Comparison of ENCODE assay signal across 21 cellular contexts in genomic region chr3:126572343-126572742, GRCh38. TPM values are rescaled to one million over a fixed set of nuclear protein-coding genes. Genes with fewer than 3 reads are reported as not detected.
A peak's percentile ranks its signal among the peaks of the same experiment; 100 is the strongest.
DNase-seq lines count a peak whose midpoint lies in the region; ATAC-seq, FAIRE-seq and TF ChIP-seq lines count a peak whose summit lies in the region.
"Had no signal": no experiment of that assay in that cellular context is flagged by ENCODE, and none has a peak within 500 bp of the region (broad histone marks: within the 10 kb centered on the region; RNA-seq: fewer than 3 reads in every experiment).

No MANE protein-coding gene starts in this region.

- H3K27me3 Mint-ChIP-seq in activated T-helper 1 cell treated with anti-CD3 and anti-CD28 coated beads, Interleukin-12 subunit alpha, Interleukin-12 subunit beta, Interleukin-2, Interleukin-4 antibody, amounts not matched to agents 30 ng/mL and 10 ng/mL and 1 ng/mL, durations not matched to agents 14 hours and 24 hours and 36 hours (ENCODE audit: insufficient read depth), result peaks cover 6% of the 10 kb centered on the region

- H3K4me1 Mint-ChIP-seq in activated T-helper 1 cell treated with anti-CD3 and anti-CD28 coated beads, Interleukin-12 subunit alpha, Interleukin-12 subunit beta, Interleukin-2, Interleukin-4 antibody, amounts not matched to agents 30 ng/mL and 10 ng/mL and 1 ng/mL, durations not matched to agents 14 hours and 24 hours and 36 hours (ENCODE audit: low read depth), result no peaks in the 10 kb centered on the region
- H3K4me1 Mint-ChIP-seq: CD14-positive monocyte; CD4-positive, alpha-beta memory T cell; IgD-negative memory B cell had no signal

- H3K4ac ChIP-seq in mesendoderm (ENCODE audit: low read depth, low read length), result no peak overlapping the region

- H3K9me3 Mint-ChIP-seq in activated T-helper 1 cell treated with anti-CD3 and anti-CD28 coated beads, Interleukin-12 subunit alpha, Interleukin-12 subunit beta, Interleukin-2, Interleukin-4 antibody, amounts not matched to agents 30 ng/mL and 10 ng/mL and 1 ng/mL, durations not matched to agents 14 hours and 24 hours and 36 hours, result no peaks in the 10 kb centered on the region
- H3K9me3 Mint-ChIP-seq: CD14-positive monocyte, IgD-negative memory B cell had no signal

- no CpG with 5 or more reads among the region's 7 CpGs for WGBS in mesendoderm (ENCODE audit: extremely low coverage, insufficient coverage, low lambda C conversion rate)
- WGBS in psoas muscle, 3 donors, result 32 to 65% (median 36%) methylated on average over 7 of the region's 7 CpGs

- H2BK15ac ChIP-seq in mesendoderm (replicated peaks; ENCODE audit: low read depth), result no peak overlapping the region

- CTCF ChIA-PET in HEK293T (lab: Yijun Ruan, JAX), result interaction anchor here (0.6 kb wide), 1 partner anchor 29 kb away, joined by 3 read pairs; no protein-coding TSS in a partner anchor

- POLR2A ChIA-PET in HEK293T (lab: Yijun Ruan, JAX), result no interaction called here

- no peak overlapping the region for H2AK5ac ChIP-seq in mesendoderm (ENCODE audit: low read length)

- H3K36me3 Mint-ChIP-seq in activated T-helper 1 cell treated with anti-CD3 and anti-CD28 coated beads, Interleukin-12 subunit alpha, Interleukin-12 subunit beta, Interleukin-2, Interleukin-4 antibody, amounts not matched to agents 30 ng/mL and 10 ng/mL and 1 ng/mL, durations not matched to agents 14 hours and 24 hours and 36 hours (ENCODE audit: low read depth), result no peaks in the 10 kb centered on the region
- H3K36me3 Mint-ChIP-seq: CD14-positive monocyte; CD4-positive, alpha-beta memory T cell; IgD-negative memory B cell had no signal

- H3K9me3 ChIP-seq in psoas muscle, result no peaks in the 10 kb centered on the region
- no peaks in the 10 kb centered on the region for H3K9me3 ChIP-seq in kidney (ENCODE audit: control insufficient read depth in 1 of 2, low read length in 2 of 2)
- H3K9me3 ChIP-seq: BLaER1 had no signal

- FAIRE-seq in kidney (lab: Jason Lieb, UNC), result no peak
- FAIRE-seq: A204.1, HepG2 had no signal

- H3K36me3 ChIP-seq in mesendoderm (ENCODE audit: control insufficient read depth, insufficient read depth, low read length), result no peaks in the 10 kb centered on the region
- H3K36me3 ChIP-seq in psoas muscle (ENCODE audit: insufficient read depth in 1 of 2, low read depth in 1 of 2), result no peaks in the 10 kb centered on the region
- H3K36me3 ChIP-seq in kidney (ENCODE audit: control insufficient read depth in 1 of 2, insufficient read depth in 2 of 2, low read length in 2 of 2), result no peaks in the 10 kb centered on the region
- H3K36me3 ChIP-seq: BLaER1 had no signal

- DNase-seq in HEK293T (ENCODE audit: extremely low spot score) (peak; percentile 3), mesendoderm (no peak), psoas muscle (no peak), kidney (no peak), pons (ENCODE audit: low spot score) (no peak)
- no peak for DNase-seq in activated T-helper 1 cell treated with anti-CD3 and anti-CD28 coated beads, Interleukin-12 subunit alpha, Interleukin-12 subunit beta, Interleukin-2, Interleukin-4 antibody, amounts not matched to agents 30 ng/mL and 10 ng/mL and 1 ng/mL, durations not matched to agents 14 hours and 24 hours and 36 hours (ENCODE audit: low spot score)
- DNase-seq: ACHN; CD4-positive, alpha-beta memory T cell; DMS153; DMS79; GDM1; GOT3; H7 had no signal

- H3K27me3 ChIP-seq in mesendoderm (ENCODE audit: insufficient read depth, low read length, poor library complexity) (no peaks in the 10 kb centered on the region), psoas muscle (ENCODE audit: insufficient read depth in 3 of 3, low read length in 2 of 3) (no peaks in the 10 kb centered on the region)
- H3K27me3 ChIP-seq: BLaER1 had no signal

- H3K4me1 ChIP-seq in mesendoderm (ENCODE audit: control insufficient read depth, low read depth, low read length) (no peaks in the 10 kb centered on the region), psoas muscle (peaks cover 3% of the 10 kb centered on the region), kidney (ENCODE audit: control insufficient read depth in 1 of 2, insufficient read depth in 1 of 2, low read depth in 1 of 2, low read length in 2 of 2) (no peaks in the 10 kb centered on the region)

- no peak overlapping the region for H3K4me3 Mint-ChIP-seq in activated T-helper 1 cell treated with anti-CD3 and anti-CD28 coated beads, Interleukin-12 subunit alpha, Interleukin-12 subunit beta, Interleukin-2, Interleukin-4 antibody, amounts not matched to agents 30 ng/mL and 10 ng/mL and 1 ng/mL, durations not matched to agents 14 hours and 24 hours and 36 hours
- H3K4me3 Mint-ChIP-seq: CD14-positive monocyte; CD4-positive, alpha-beta memory T cell; IgD-negative memory B cell had no signal

- no peaks in the 10 kb centered on the region for H3K79me1 ChIP-seq in mesendoderm (ENCODE audit: low read length)

- H2BK5ac ChIP-seq in mesendoderm (ENCODE audit: low read length), result no peak overlapping the region

- H3K27ac ChIP-seq in mesendoderm (ENCODE audit: low read depth, low read length) (no peak overlapping the region), psoas muscle (no peak overlapping the region), kidney (ENCODE audit: low read depth in 2 of 2, low read length in 2 of 2) (no peak overlapping the region)
- H3K27ac ChIP-seq: BLaER1 had no signal

- peak in 3 of 4 donors; percentile 28 to 55 (median 46) for ATAC-seq in psoas muscle
- ATAC-seq in GM19455 (IDR thresholded peaks at IDR 0.05; ENCODE audit: unreplicated experiment), result no peak
- ATAC-seq: HCT116, HepG2 had no signal

- TF ChIP-seq CTCF in psoas muscle (IDR thresholded peaks at IDR 0.05) (no peak), kidney (IDR thresholded peaks at IDR 0.05; ENCODE audit: borderline replicate concordance, extremely low read depth, insufficient read depth) (no peak)

- no peak overlapping the region for H3K27ac Mint-ChIP-seq in activated T-helper 1 cell treated with anti-CD3 and anti-CD28 coated beads, Interleukin-12 subunit alpha, Interleukin-12 subunit beta, Interleukin-2, Interleukin-4 antibody, amounts not matched to agents 30 ng/mL and 10 ng/mL and 1 ng/mL, durations not matched to agents 14 hours and 24 hours and 36 hours
- H3K27ac Mint-ChIP-seq: CD14-positive monocyte; CD4-positive, alpha-beta memory T cell; IgD-negative memory B cell had no signal

- H3K23ac ChIP-seq in mesendoderm (ENCODE audit: low read length), result peak overlapping the region; percentile 18

- no peak overlapping the region for H2BK120ac ChIP-seq in mesendoderm (ENCODE audit: low read depth, low read length)

- intact Hi-C loops in psoas muscle (cut with DNase I) (no loop called here), kidney (cut with DNase I) (no loop called here)
- intact Hi-C loops in activated T-helper 1 cell treated with anti-CD3 and anti-CD28 coated beads, Interleukin-12 subunit alpha, Interleukin-12 subunit beta, Interleukin-2, Interleukin-4 antibody, amounts not matched to agents 30 ng/mL and 10 ng/mL and 1 ng/mL, durations not matched to agents 14 hours and 24 hours and 36 hours (cut with micrococcal nuclease), result no loop called here

- H3K4me2 ChIP-seq in mesendoderm (ENCODE audit: low read length), result no peak overlapping the region
- H3K4me2 ChIP-seq: BLaER1 had no signal

- H3K79me2 ChIP-seq in mesendoderm (ENCODE audit: control insufficient read depth, insufficient read depth, low read length), result no peaks in the 10 kb centered on the region

- no peak overlapping the region for H3K18ac ChIP-seq in mesendoderm (ENCODE audit: low read length)

- H3K56ac ChIP-seq in mesendoderm (ENCODE audit: low read length), result no peak overlapping the region

- H3K4me3 ChIP-seq in mesendoderm (ENCODE audit: low read length) (no peak overlapping the region), psoas muscle (no peak overlapping the region), kidney (ENCODE audit: low read length in 2 of 2) (no peak overlapping the region)
- H3K4me3 ChIP-seq: BLaER1 had no signal

- no peak overlapping the region for H4K8ac ChIP-seq in mesendoderm (ENCODE audit: low read depth, low read length)

- no peak overlapping the region for H3K9ac ChIP-seq in mesendoderm (ENCODE audit: low read length)
- H3K9ac ChIP-seq in kidney (ENCODE audit: low read length in 2 of 2), result no peak overlapping the region
- H3K9ac ChIP-seq: BLaER1 had no signal

- no peak overlapping the region for H4K5ac ChIP-seq in mesendoderm (ENCODE audit: low read length)

TF ChIP-seq in HEK293T, 16 proteins besides CTCF, POLR2A, EP300 and RAD21:
- TF ChIP-seq ARNT (IDR thresholded peaks at IDR 0.05) (no peak), ELF4 (IDR thresholded peaks at IDR 0.05) (no peak), FOXM1 (IDR thresholded peaks at IDR 0.05; ENCODE audit: borderline replicate concordance) (no peak), LEF1 (IDR thresholded peaks at IDR 0.05; ENCODE audit: borderline replicate concordance) (no peak), TARDBP (IDR thresholded peaks at IDR 0.05) (no peak), FOXK2 (IDR thresholded peaks at IDR 0.05) (no peak)

RNA-seq across cellular contexts. Expression of gene C3orf22, which starts 13.6 kb away (rescaled TPM):
- polyA plus RNA-seq in mesendoderm (2013, experiment 1 of 2), result not detected
- not detected for polyA plus RNA-seq in mesendoderm (2013, experiment 2 of 2)
- total RNA-seq in psoas muscle (under 1 TPM in 1 of 4 donors, not detected in 3; 0.12 TPM), kidney (not detected)
- polyA plus RNA-seq in psoas muscle (not detected), kidney (ENCODE audit: insufficient read depth, low read depth, low replicate concordance) (not detected)
- not detected in 2 replicates for total RNA-seq in activated T-helper 1 cell treated with anti-CD3 and anti-CD28 coated beads, Interleukin-12 subunit alpha, Interleukin-12 subunit beta, Interleukin-2, Interleukin-4 antibody, amounts not matched to agents 30 ng/mL and 10 ng/mL and 1 ng/mL, durations not matched to agents 14 hours and 24 hours and 36 hours
- total RNA-seq: CD4-positive, alpha-beta memory T cell; Daoy; H7; HepG2 had no signal
- polyA plus RNA-seq: CD14-positive monocyte; CD4-positive, alpha-beta memory T cell; HepG2; IgD-negative memory B cell had no signal

RNA-seq across cellular contexts. Expression of gene CHST13, which starts 48.4 kb away (rescaled TPM):
- polyA plus RNA-seq in mesendoderm (2013, experiment 1 of 2), result 1.5 TPM
- 1.8 TPM for polyA plus RNA-seq in mesendoderm (2013, experiment 2 of 2)
- total RNA-seq in psoas muscle (under 1 TPM in 1 of 4 donors, not detected in 3; 0.20 TPM), kidney (3.3 TPM)
- polyA plus RNA-seq in psoas muscle (under 1 TPM in 1 of 3 donors, not detected in 2; 0.07 TPM), kidney (ENCODE audit: insufficient read depth, low read depth, low replicate concordance) (7.0 TPM)
- not detected in 2 replicates for total RNA-seq in activated T-helper 1 cell treated with anti-CD3 and anti-CD28 coated beads, Interleukin-12 subunit alpha, Interleukin-12 subunit beta, Interleukin-2, Interleukin-4 antibody, amounts not matched to agents 30 ng/mL and 10 ng/mL and 1 ng/mL, durations not matched to agents 14 hours and 24 hours and 36 hours
- total RNA-seq: Daoy had no signal
- polyA plus RNA-seq: CD4-positive, alpha-beta memory T cell; IgD-negative memory B cell had no signal

RNA-seq across cellular contexts. Expression of gene UROC1, which starts 54.8 kb away (rescaled TPM):
- polyA plus RNA-seq in mesendoderm (2013, experiment 1 of 2), result 0.01 TPM
- not detected for polyA plus RNA-seq in mesendoderm (2013, experiment 2 of 2)
- under 1 TPM in 2 of 4 donors, not detected in 2; 0.08 to 0.13 TPM for total RNA-seq in psoas muscle
- polyA plus RNA-seq in psoas muscle, result under 1 TPM in 1 of 3 donors, not detected in 2; 0.03 TPM
- total RNA-seq in kidney, result not detected
- not detected for polyA plus RNA-seq in kidney (ENCODE audit: insufficient read depth, low read depth, low replicate concordance)
- total RNA-seq in activated T-helper 1 cell treated with anti-CD3 and anti-CD28 coated beads, Interleukin-12 subunit alpha, Interleukin-12 subunit beta, Interleukin-2, Interleukin-4 antibody, amounts not matched to agents 30 ng/mL and 10 ng/mL and 1 ng/mL, durations not matched to agents 14 hours and 24 hours and 36 hours, result not detected in 2 replicates
- total RNA-seq: CD4-positive, alpha-beta memory T cell; Daoy; H7 had no signal
- polyA plus RNA-seq: CD14-positive monocyte; CD4-positive, alpha-beta memory T cell; IgD-negative memory B cell had no signal
